In the genomic region with DNA sequence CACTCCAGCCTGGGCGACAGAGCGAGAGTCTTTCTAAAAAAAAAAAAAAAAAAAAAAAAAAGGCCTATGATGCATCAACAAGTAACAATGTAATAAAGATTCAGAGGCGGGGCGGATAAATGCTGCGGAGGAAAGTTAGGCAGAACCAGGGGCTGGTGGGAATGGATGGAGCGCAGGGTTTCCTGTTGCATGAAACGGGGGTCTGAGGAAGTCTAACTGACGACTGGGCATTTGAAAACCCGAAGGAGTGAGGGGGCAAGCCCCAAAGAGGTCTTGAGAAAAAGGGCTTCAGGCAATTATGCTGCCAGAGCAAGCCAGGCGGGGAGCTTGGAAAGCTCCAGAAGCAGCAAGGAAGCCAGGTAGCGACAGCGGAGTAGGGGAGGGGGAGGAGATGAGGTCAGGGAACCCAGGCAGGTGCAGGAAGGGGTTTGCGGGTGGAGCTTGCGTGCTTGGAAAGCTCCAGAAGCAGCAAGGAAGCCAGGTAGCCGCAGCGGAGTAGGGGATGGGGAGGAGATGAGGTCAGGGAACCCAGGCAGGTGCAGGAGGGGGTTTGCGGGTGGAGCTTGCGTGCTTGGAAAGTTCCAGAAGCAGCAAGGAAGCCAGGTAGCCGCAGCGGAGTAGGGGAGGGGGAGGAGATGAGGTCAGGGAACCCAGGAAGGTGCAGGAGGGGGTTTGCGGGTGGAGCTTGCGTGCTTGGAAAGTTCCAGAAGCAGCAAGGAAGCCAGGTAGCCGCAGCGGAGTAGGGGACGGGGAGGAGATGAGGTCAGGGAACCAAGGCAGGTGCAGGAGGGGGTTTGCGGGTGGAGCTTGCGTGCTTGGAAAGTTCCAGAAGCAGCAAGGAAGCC, we compare ENCODE assay signal across 11 cellular contexts. TPM values are rescaled to one million over a fixed set of nuclear protein-coding genes. Genes with fewer than 3 reads are reported as not detected.
DNase-seq lines count a peak whose midpoint lies in the region; ATAC-seq and TF ChIP-seq lines count a peak whose summit lies in the region.
"Not testable (repeated sequence)": the region's sequence is repeated elsewhere in the genome, so short reads cannot be mapped to it uniquely, and the experiment has no call there.
"Had no signal": no experiment of that assay in that cellular context is flagged by ENCODE, and none has a peak within 500 bp of the region (broad histone marks: within the 10 kb centered on the region; RNA-seq: fewer than 3 reads in every experiment).

No MANE protein-coding gene starts in this region.

- H3K4me1 ChIP-seq in muscle layer of duodenum (ENCODE audit: control insufficient read depth in 1 of 2, insufficient read depth in 2 of 2, low read length in 2 of 2), result peaks cover 0 to 13% of the 10 kb centered on the region in 2 donors
- H3K4me1 ChIP-seq in uterus, result not testable (repeated sequence)

- not testable (repeated sequence) for TF ChIP-seq POLR2A in uterus (IDR thresholded peaks at IDR 0.05)

- H3K4me3 Mint-ChIP-seq in activated CD8-positive, alpha-beta T cell treated with anti-CD3 and anti-CD28 coated beads, Interleukin-2, amount 10 ng/mL, durations not matched to agents 7 days and 5 days, result peak overlapping the region; percentile 94
- peak overlapping the region; percentile 95 for H3K4me3 Mint-ChIP-seq in activated naive CD8-positive, alpha-beta T cell

- H3K27ac Mint-ChIP-seq in activated CD8-positive, alpha-beta T cell treated with anti-CD3 and anti-CD28 coated beads, Interleukin-2, amount 10 ng/mL, durations not matched to agents 7 days and 5 days, result peak overlapping the region; percentile 97
- peak overlapping the region; percentile 96 for H3K27ac Mint-ChIP-seq in activated naive CD8-positive, alpha-beta T cell

- H3K9me3 Mint-ChIP-seq in activated CD8-positive, alpha-beta T cell treated with anti-CD3 and anti-CD28 coated beads, Interleukin-2, amount 10 ng/mL, durations not matched to agents 7 days and 5 days (ENCODE audit: insufficient read depth); activated naive CD8-positive, alpha-beta T cell (ENCODE audit: low read depth): not testable (repeated sequence)

- H3K4me3 ChIP-seq in muscle layer of duodenum (ENCODE audit: low read depth in 1 of 2, low read length in 2 of 2), result peak overlapping the region in 1 of 2 donors; percentile 73
- H3K4me3 ChIP-seq in uterus, result not testable (repeated sequence)

- peaks cover 62% of the 10 kb centered on the region for H3K4me1 Mint-ChIP-seq in activated CD8-positive, alpha-beta T cell treated with anti-CD3 and anti-CD28 coated beads, Interleukin-2, amount 10 ng/mL, durations not matched to agents 7 days and 5 days (ENCODE audit: low read depth)
- H3K4me1 Mint-ChIP-seq in activated naive CD8-positive, alpha-beta T cell (ENCODE audit: low read depth), result peaks cover 54% of the 10 kb centered on the region

- in situ Hi-C loops in GM13976 (cut with MboI; ENCODE audit: low sequenced_read_pairs, unreplicated experiment), result not testable (repeated sequence)

- intact Hi-C loops in Right ventricle myocardium superior (cut with DNase I); uterus (cut with DNase I; ENCODE audit: low total_unique reads): not testable (repeated sequence)

- peak; percentile 36 for DNase-seq in GM13976 (ENCODE audit: low spot score)
- DNase-seq in RKO (ENCODE audit: low spot score), result peak; percentile 65
- DNase-seq in activated CD8-positive, alpha-beta T cell treated with anti-CD3 and anti-CD28 coated beads, Interleukin-2, amount 10 ng/mL, durations not matched to agents 7 days and 5 days, result peak; percentile 90
- DNase-seq in Right ventricle myocardium superior, result peak; percentile 29
- peak; percentile 45 for DNase-seq in stimulated activated CD4-positive, alpha-beta T cell treated with anti-CD3 and anti-CD28 coated beads, Interleukin-1b, Interleukin-23, amount 100 ng/mL, for 48 hours
- peak; percentile 11 to 19 for DNase-seq in uterus

- H3K36me3 ChIP-seq in muscle layer of duodenum (ENCODE audit: control insufficient read depth in 1 of 2, insufficient read depth in 2 of 2, low read length in 2 of 2); uterus: not testable (repeated sequence)

- peak; percentile 1 for ATAC-seq in activated CD8-positive, alpha-beta T cell treated with anti-CD3 and anti-CD28 coated beads, Interleukin-2, amount 10 ng/mL, durations not matched to agents 7 days and 5 days
- ATAC-seq in Right ventricle myocardium superior (ENCODE audit: poor library complexity), result not testable (repeated sequence)

- CTCF ChIA-PET in activated CD8-positive, alpha-beta T cell treated with anti-CD3 and anti-CD28 coated beads, Interleukin-2, amount 10 ng/mL, durations not matched to agents 7 days and 5 days (lab: Charles Lee), result interaction anchor here (0.9 to 7.1 kb wide), 13 partner anchors 9 to 163 kb away, joined by 3 to 76 read pairs (median 5); a partner anchor contains a TSS

- peaks cover 69% of the 10 kb centered on the region for H3K36me3 Mint-ChIP-seq in activated CD8-positive, alpha-beta T cell treated with anti-CD3 and anti-CD28 coated beads, Interleukin-2, amount 10 ng/mL, durations not matched to agents 7 days and 5 days (ENCODE audit: low read depth)
- not testable (repeated sequence) for H3K36me3 Mint-ChIP-seq in activated naive CD8-positive, alpha-beta T cell

- H3K9me3 ChIP-seq in muscle layer of duodenum (ENCODE audit: control insufficient read depth in 1 of 2, low read length in 2 of 2); uterus: not testable (repeated sequence)

- not testable (repeated sequence) for H3K27me3 ChIP-seq in muscle layer of duodenum (ENCODE audit: low read depth, low read length)
- H3K27me3 ChIP-seq in uterus, result peaks cover 0 to 11% of the 10 kb centered on the region in 2 donors

- not testable (repeated sequence) for H3K27me3 Mint-ChIP-seq in activated CD8-positive, alpha-beta T cell treated with anti-CD3 and anti-CD28 coated beads, Interleukin-2, amount 10 ng/mL, durations not matched to agents 7 days and 5 days (ENCODE audit: low read depth); activated naive CD8-positive, alpha-beta T cell

- POLR2A ChIA-PET in activated CD8-positive, alpha-beta T cell treated with anti-CD3 and anti-CD28 coated beads, Interleukin-2, amount 10 ng/mL, durations not matched to agents 7 days and 5 days (lab: Charles Lee), result interaction anchor here (0.8 to 10.0 kb wide), 19 partner anchors 7 to 249 kb away, joined by 3 to 97 read pairs (median 7); a partner anchor contains a TSS

- TF ChIP-seq CTCF in GM13976 (IDR thresholded peaks at IDR 0.05; ENCODE audit: borderline replicate concordance, control extremely low read depth, extremely low read depth, insufficient read depth, missing control alignments); uterus (IDR thresholded peaks at IDR 0.05): not testable (repeated sequence)

- peak overlapping the region; percentile 72 for H3K27ac ChIP-seq in muscle layer of duodenum (ENCODE audit: low read length)
- not testable (repeated sequence) for H3K27ac ChIP-seq in uterus

RNA-seq across cellular contexts. Expression of a gene that starts 1.7 kb away (rescaled TPM):
- 100 to 1,000 TPM; 487 to 541 TPM for total RNA-seq in activated CD8-positive, alpha-beta T cell treated with anti-CD3 and anti-CD28 coated beads, Interleukin-2, amount 10 ng/mL, durations not matched to agents 7 days and 5 days
- total RNA-seq in Right ventricle myocardium superior (6.1 TPM), uterus (10 to 100 TPM in 3 of 4 donors, 1 to 10 TPM in 1; 7.9 to 29.1 (median 14.2) TPM)

RNA-seq across cellular contexts. Expression of a gene that starts 9.0 kb away (rescaled TPM):
- total RNA-seq in activated CD8-positive, alpha-beta T cell treated with anti-CD3 and anti-CD28 coated beads, Interleukin-2, amount 10 ng/mL, durations not matched to agents 7 days and 5 days, result 10 to 100 TPM; 29.7 to 30.8 TPM
- 0.11 TPM for total RNA-seq in Right ventricle myocardium superior
- total RNA-seq in uterus, result under 1 TPM in 2 of 4 donors, not detected in 2; 0.30 to 0.51 TPM
- total RNA-seq: ascending aorta, kidney epithelial cell had no signal

RNA-seq across cellular contexts. Expression of a gene that starts 12.1 kb away (rescaled TPM):
- total RNA-seq in activated CD8-positive, alpha-beta T cell treated with anti-CD3 and anti-CD28 coated beads, Interleukin-2, amount 10 ng/mL, durations not matched to agents 7 days and 5 days, result not detected
- not detected for total RNA-seq in Right ventricle myocardium superior
- total RNA-seq in uterus, result not detected
- total RNA-seq: ascending aorta, kidney epithelial cell, thoracic aorta had no signal

RNA-seq across cellular contexts. Expression of a gene that starts 20.4 kb away (rescaled TPM):
- 1,000 to 10,000 TPM; 2,197 to 2,304 TPM for total RNA-seq in activated CD8-positive, alpha-beta T cell treated with anti-CD3 and anti-CD28 coated beads, Interleukin-2, amount 10 ng/mL, durations not matched to agents 7 days and 5 days
- total RNA-seq in Right ventricle myocardium superior (194 TPM), uterus (100 to 1,000 TPM in 3 of 4 donors, 10 to 100 TPM in 1; 27.8 to 926 (median 269) TPM)

RNA-seq across cellular contexts. Expression of a gene that starts 26.6 kb away (rescaled TPM):
- 1,000 to 10,000 TPM; 1,265 to 1,278 TPM for total RNA-seq in activated CD8-positive, alpha-beta T cell treated with anti-CD3 and anti-CD28 coated beads, Interleukin-2, amount 10 ng/mL, durations not matched to agents 7 days and 5 days
- total RNA-seq in Right ventricle myocardium superior (83.1 TPM), uterus (100 to 1,000 TPM in 2 of 4 donors, 10 to 100 TPM in 2; 13.4 to 672 (median 239) TPM)

Comparison
In these comparisons a context has a peak if more than half of its experiments do, and no peak if none do; other contexts are left out.
1. DNase-seq: peak in every context shown above with its lines; median percentile 90 in activated CD8-positive, alpha-beta T cell treated with anti-CD3 and anti-CD28 coated beads, Interleukin-2, amount 10 ng/mL, durations not matched to agents 7 days and 5 days; 65 in RKO; 45 in stimulated activated CD4-positive, alpha-beta T cell treated with anti-CD3 and anti-CD28 coated beads, Interleukin-1b, Interleukin-23, amount 100 ng/mL, for 48 hours; 36 in GM13976; 29 in Right ventricle myocardium superior; 15 in uterus.
2. RNA of a gene that starts 1.7 kb away (total RNA-seq): 487 to 541 TPM in activated CD8-positive, alpha-beta T cell treated with anti-CD3 and anti-CD28 coated beads, Interleukin-2, amount 10 ng/mL, durations not matched to agents 7 days and 5 days; 7.9 to 29.1 TPM in uterus and 6.1 TPM in Right ventricle myocardium superior (single experiment); every median in the first group is over 10 times any median in the second.
3. RNA of a gene that starts 9.0 kb away (total RNA-seq): 29.7 to 30.8 TPM in activated CD8-positive, alpha-beta T cell treated with anti-CD3 and anti-CD28 coated beads, Interleukin-2, amount 10 ng/mL, durations not matched to agents 7 days and 5 days; 0.30 to 0.51 TPM in uterus and 0.11 TPM in Right ventricle myocardium superior (single experiment); every median in the first group is over 10 times any median in the second.